21 cellular contexts compared by ENCODE assay signal in the genomic region with DNA sequence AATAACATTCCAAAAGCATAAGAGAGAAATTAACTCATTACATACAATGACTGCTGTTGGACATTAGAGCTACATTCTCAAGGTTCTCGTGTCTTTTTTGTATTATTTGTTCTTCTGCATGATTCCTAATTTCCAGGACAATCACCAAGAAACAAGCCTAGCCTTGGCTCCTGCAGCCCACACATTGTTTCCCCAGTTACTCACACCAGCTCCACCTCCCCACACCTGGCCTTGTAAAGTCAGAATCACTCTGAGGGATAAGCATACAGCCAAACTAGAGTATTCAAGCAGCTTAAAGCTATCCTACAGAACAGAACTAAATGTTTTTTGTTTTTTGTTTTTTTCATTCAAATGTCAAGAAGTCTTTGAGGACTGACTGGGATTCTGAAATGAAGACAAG.
A peak's percentile ranks its signal among the peaks of the same experiment; 100 is the strongest.
DNase-seq lines count a peak whose midpoint lies in the region; ATAC-seq and TF ChIP-seq lines count a peak whose summit lies in the region.
"Had no signal": no experiment of that assay in that cellular context is flagged by ENCODE, and none has a peak within 500 bp of the region (broad histone marks: within the 10 kb centered on the region; RNA-seq: fewer than 3 reads in every experiment).

No MANE protein-coding gene starts in this region.

- H3K4ac ChIP-seq in H9 (ENCODE audit: low read depth, low read length): no peak overlapping the region

- no peak overlapping the region for H4K91ac ChIP-seq in H9 (ENCODE audit: insufficient read length, low read depth, low read length)

- H3K36me3 Mint-ChIP-seq in H9 (ENCODE audit: insufficient read depth in 1 of 3, low read depth in 3 of 3): peaks cover 3 to 9% (median 4%) of the 10 kb centered on the region in 3 experiments; a peak in 4 of 7 replicates
- H3K36me3 Mint-ChIP-seq in endodermal cell (ENCODE audit: low read depth): no peaks in the 10 kb centered on the region

- no peak overlapping the region for H3T11ph ChIP-seq in H9 (ENCODE audit: low read length)

- peaks cover 29 to 30% of the 10 kb centered on the region in 2 experiments for H3K4me1 Mint-ChIP-seq in H9
- H3K4me1 Mint-ChIP-seq in endodermal cell: peaks cover 18% of the 10 kb centered on the region
- H3K4me1 Mint-ChIP-seq: CD8-positive, alpha-beta memory T cell had no signal

- DNase-seq in H9: no peak
- no peak for DNase-seq in RWPE2 (ENCODE audit: low spot score)
- no peak for DNase-seq in endodermal cell
- DNase-seq in mucosa of descending colon: peak in 1 of 3 donors; percentile 30
- DNase-seq in GM19238 (ENCODE audit: insufficient read length, low spot score): no peak
- DNase-seq: Calu3; CD8-positive, alpha-beta memory T cell; DMS153; MM.1S; NCI-H1048; NCI-H1417 treated with DMSO at 0.1 percent for 48 hours; NCI-H1930; NCI-H345; NCI-H524; NCI-H82; Right ventricle myocardium superior had no signal

- H3K23ac ChIP-seq in H9 (ENCODE audit: insufficient read length, low read depth, low read length): no peak overlapping the region

- TF ChIP-seq CTCF in H9 (conservative IDR thresholded peaks at IDR 0.05) (no peak), RWPE2 (IDR thresholded peaks at IDR 0.05; ENCODE audit: poor library complexity, severe bottlenecking) (no peak), endodermal cell (conservative IDR thresholded peaks at IDR 0.05) (no peak), mucosa of descending colon (IDR thresholded peaks at IDR 0.05) (no peak)

- peaks cover 2% of the 10 kb centered on the region for H3K23me2 ChIP-seq in H9 (ENCODE audit: insufficient read length, low read depth, low read length, poor library complexity, severe bottlenecking)

- H3K27ac Mint-ChIP-seq in H9 (peak overlapping the region; percentile 9 to 95 (median 29); a peak in 4 of 7 replicates), endodermal cell (peak overlapping the region; percentile 15)
- H3K27ac Mint-ChIP-seq: CD8-positive, alpha-beta memory T cell had no signal

- H2BK15ac ChIP-seq in H9 (ENCODE audit: low read depth, low read length): no peak overlapping the region

- no peak overlapping the region for H2BK12ac ChIP-seq in H9 (ENCODE audit: insufficient read length, low read depth, low read length)

- no peak overlapping the region for H3K18ac ChIP-seq in H9 (ENCODE audit: insufficient read length, low read depth, low read length)

- H3K36me3 ChIP-seq in RWPE2 (ENCODE audit: low read depth) (no peaks in the 10 kb centered on the region), endodermal cell (ENCODE audit: control insufficient read depth, insufficient read depth, low read length) (no peaks in the 10 kb centered on the region), mucosa of descending colon (ENCODE audit: low read depth) (no peaks in the 10 kb centered on the region)

- no peak overlapping the region for H2AFZ ChIP-seq in H9 (ENCODE audit: low read length)

- H3K27ac ChIP-seq in H9 (ENCODE audit: insufficient read length, low read depth, low read length) (no peak overlapping the region), RWPE2 (ENCODE audit: poor library complexity, severe bottlenecking) (no peak overlapping the region), endodermal cell (ENCODE audit: low read depth, low read length) (no peak overlapping the region)
- H3K27ac ChIP-seq: C4-2B had no signal

- H3K4me1 ChIP-seq in H9 (ENCODE audit: insufficient read depth, low read length): peaks cover 7% of the 10 kb centered on the region; the same call in 1 of the 2 replicates
- no peaks in the 10 kb centered on the region for H3K4me1 ChIP-seq in RWPE2 (ENCODE audit: insufficient read depth, poor library complexity, severe bottlenecking)
- H3K4me1 ChIP-seq in endodermal cell (ENCODE audit: control insufficient read depth, insufficient read depth, low read length): peaks cover 3% of the 10 kb centered on the region
- no peaks in the 10 kb centered on the region for H3K4me1 ChIP-seq in mucosa of descending colon (ENCODE audit: low read depth)

- H2AK5ac ChIP-seq in H9 (ENCODE audit: insufficient read length, low read length): no peak overlapping the region

- no peak overlapping the region for H3K4me2 ChIP-seq in H9 (ENCODE audit: insufficient read depth, insufficient read length, low read length)

- H3K14ac ChIP-seq in H9 (ENCODE audit: insufficient read depth, low read length): no peak overlapping the region

- WGBS in H9 (ENCODE audit: extremely low coverage, insufficient read length, low lambda C conversion rate): no CpG with 5 or more reads among the region's 1 CpG
- 67 to 77% methylated on average over 1 of the region's 1 CpG for WGBS in endodermal cell (ENCODE audit: insufficient coverage in 1 of 2, insufficient read length in 1 of 2), 2 experiments

- peak; percentile 81 for ATAC-seq in RWPE2 (ENCODE audit: low read depth)
- peak; percentile 83 for ATAC-seq in mucosa of descending colon
- no peak for ATAC-seq in GM21367 (IDR thresholded peaks at IDR 0.05; ENCODE audit: unreplicated experiment)
- no peak for ATAC-seq in HG02571 (IDR thresholded peaks at IDR 0.05; ENCODE audit: unreplicated experiment)
- ATAC-seq: HepG2, K562 had no signal

- H4K8ac ChIP-seq in H9 (replicated peaks; ENCODE audit: insufficient read length, low read depth, low read length): no peak overlapping the region

- H3K9me3 Mint-ChIP-seq in H9 (no peaks in the 10 kb centered on the region; a peak in 1 of 5 replicates), endodermal cell (no peaks in the 10 kb centered on the region)
- H3K9me3 Mint-ChIP-seq: CD8-positive, alpha-beta memory T cell had no signal

- H3K9me3 ChIP-seq in H9 (ENCODE audit: control insufficient read depth, low read depth, low read length): no peaks in the 10 kb centered on the region
- no peaks in the 10 kb centered on the region for H3K9me3 ChIP-seq in RWPE2 (ENCODE audit: severe bottlenecking)
- H3K9me3 ChIP-seq in endodermal cell (ENCODE audit: control insufficient read depth, low read length): no peaks in the 10 kb centered on the region
- H3K9me3 ChIP-seq in mucosa of descending colon: no peaks in the 10 kb centered on the region

- H2BK5ac ChIP-seq in H9 (ENCODE audit: insufficient read length, low read length): no peak overlapping the region

- H3K4me3 Mint-ChIP-seq in H9 (no peak overlapping the region), endodermal cell (no peak overlapping the region)
- H3K4me3 Mint-ChIP-seq: CD8-positive, alpha-beta memory T cell had no signal

- H3K27me3 Mint-ChIP-seq in H9 (ENCODE audit: low read depth) (peaks cover 2% of the 10 kb centered on the region; the same call in 1 of the 2 replicates), endodermal cell (ENCODE audit: insufficient read depth) (no peaks in the 10 kb centered on the region)

- no peak overlapping the region for H4K5ac ChIP-seq in H9 (ENCODE audit: insufficient read length, low read depth, low read length)

- no peaks in the 10 kb centered on the region for H3K79me1 ChIP-seq in H9 (ENCODE audit: insufficient read depth, low read depth, low read length, poor library complexity, severe bottlenecking)

- H3K27me3 ChIP-seq in H9 (ENCODE audit: insufficient read depth, low read length): no peaks in the 10 kb centered on the region
- peaks cover 4% of the 10 kb centered on the region for H3K27me3 ChIP-seq in RWPE2 (ENCODE audit: insufficient read depth, poor library complexity, severe bottlenecking)
- H3K27me3 ChIP-seq in endodermal cell (ENCODE audit: control insufficient read depth, insufficient read depth, low read length, poor library complexity, severe bottlenecking): no peaks in the 10 kb centered on the region

- no peaks in the 10 kb centered on the region for H3K79me2 ChIP-seq in H9 (ENCODE audit: insufficient read depth, low read length)

- H4K20me1 ChIP-seq in H9 (ENCODE audit: control insufficient read depth, insufficient read depth, insufficient read length): no peaks in the 10 kb centered on the region

- H2BK120ac ChIP-seq in H9 (ENCODE audit: low read depth, low read length, poor library complexity, severe bottlenecking): no peak overlapping the region

- H3K9ac ChIP-seq in H9 (ENCODE audit: extremely low read depth, insufficient read length, low read length) (no peak overlapping the region), endodermal cell (ENCODE audit: extremely low read depth, low read length, poor library complexity, severe bottlenecking) (no peak overlapping the region)

- intact Hi-C loops in mucosa of descending colon (cut with DNase I, micrococcal nuclease): no loop called here

- H3K4me3 ChIP-seq in RWPE2 (ENCODE audit: severe bottlenecking): no peak overlapping the region
- H3K4me3 ChIP-seq in endodermal cell (ENCODE audit: low read length): no peak overlapping the region
- no peak overlapping the region for H3K4me3 ChIP-seq in mucosa of descending colon
- H3K4me3 ChIP-seq: K562 had no signal

- H3K56ac ChIP-seq in H9 (ENCODE audit: insufficient read length, low read depth, low read length): no peak overlapping the region

- no peak overlapping the region for H2BK20ac ChIP-seq in H9 (ENCODE audit: low read depth, low read length, poor library complexity, severe bottlenecking)

Comparison
In these comparisons a context has a peak if more than half of its experiments do, and no peak if none do; other contexts are left out.
1. ATAC-seq: peak in RWPE2 (single experiment) and mucosa of descending colon (single experiment); none in GM21367 (single experiment) and HG02571 (single experiment).